Comparison of ENCODE assay signal across 1 cellular context in genomic region chr17:27293898-27294688, GRCh38.
TF ChIP-seq lines count a peak whose summit lies in the region.

A gene with protein sequence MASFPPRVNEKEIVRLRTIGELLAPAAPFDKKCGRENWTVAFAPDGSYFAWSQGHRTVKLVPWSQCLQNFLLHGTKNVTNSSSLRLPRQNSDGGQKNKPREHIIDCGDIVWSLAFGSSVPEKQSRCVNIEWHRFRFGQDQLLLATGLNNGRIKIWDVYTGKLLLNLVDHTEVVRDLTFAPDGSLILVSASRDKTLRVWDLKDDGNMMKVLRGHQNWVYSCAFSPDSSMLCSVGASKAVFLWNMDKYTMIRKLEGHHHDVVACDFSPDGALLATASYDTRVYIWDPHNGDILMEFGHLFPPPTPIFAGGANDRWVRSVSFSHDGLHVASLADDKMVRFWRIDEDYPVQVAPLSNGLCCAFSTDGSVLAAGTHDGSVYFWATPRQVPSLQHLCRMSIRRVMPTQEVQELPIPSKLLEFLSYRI (plus strand): TSS chr17:27294114. CDS start chr17:27294396, 282 bp downstream.

TF ChIP-seq in HepG2, 621 proteins besides CTCF, POLR2A, EP300 and RAD21 (continued from another document and continues in another):
- TF ChIP-seq HINFP (CRISPR knock-in tag; IDR thresholded peaks at IDR 0.05; ENCODE audit: low read depth) = no peak; the same call in 1 of the 2 replicates
- TF ChIP-seq KDM5B (CRISPR knock-in tag; IDR thresholded peaks at IDR 0.05; ENCODE audit: borderline replicate concordance) = peak; percentile 43; the same call in 1 of the 2 replicates
- TF ChIP-seq TFDP2 (CRISPR knock-in tag; IDR thresholded peaks at IDR 0.05) = peak; percentile 76
- TF ChIP-seq ZFYVE20 (CRISPR knock-in tag; IDR thresholded peaks at IDR 0.05; ENCODE audit: borderline replicate concordance, low read depth) = no peak
- no peak; the same call in 1 of the 2 replicates for TF ChIP-seq MAFF (IDR thresholded peaks at IDR 0.05; ENCODE audit: low read depth, low read length)
- TF ChIP-seq DDIT3 (CRISPR knock-in tag; IDR thresholded peaks at IDR 0.05) = no peak
- TF ChIP-seq, protein P1, sequence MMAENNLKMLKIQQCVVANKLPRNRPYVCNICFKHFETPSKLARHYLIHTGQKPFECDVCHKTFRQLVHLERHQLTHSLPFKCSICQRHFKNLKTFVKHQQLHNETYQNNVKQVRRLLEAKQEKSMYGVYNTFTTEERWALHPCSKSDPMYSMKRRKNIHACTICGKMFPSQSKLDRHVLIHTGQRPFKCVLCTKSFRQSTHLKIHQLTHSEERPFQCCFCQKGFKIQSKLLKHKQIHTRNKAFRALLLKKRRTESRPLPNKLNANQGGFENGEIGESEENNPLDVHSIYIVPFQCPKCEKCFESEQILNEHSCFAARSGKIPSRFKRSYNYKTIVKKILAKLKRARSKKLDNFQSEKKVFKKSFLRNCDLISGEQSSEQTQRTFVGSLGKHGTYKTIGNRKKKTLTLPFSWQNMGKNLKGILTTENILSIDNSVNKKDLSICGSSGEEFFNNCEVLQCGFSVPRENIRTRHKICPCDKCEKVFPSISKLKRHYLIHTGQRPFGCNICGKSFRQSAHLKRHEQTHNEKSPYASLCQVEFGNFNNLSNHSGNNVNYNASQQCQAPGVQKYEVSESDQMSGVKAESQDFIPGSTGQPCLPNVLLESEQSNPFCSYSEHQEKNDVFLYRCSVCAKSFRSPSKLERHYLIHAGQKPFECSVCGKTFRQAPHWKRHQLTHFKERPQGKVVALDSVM (CRISPR knock-in tag; IDR thresholded peaks at IDR 0.05) = no peak
- 0 out of 2 replicates have a peak, but pooled peaks have one; percentile 24 for TF ChIP-seq MNT (IDR thresholded peaks at IDR 0.05)
- TF ChIP-seq CHD4 (IDR thresholded peaks at IDR 0.05; ENCODE audit: borderline replicate concordance, low read length) = no peak
- TF ChIP-seq, protein P2, sequence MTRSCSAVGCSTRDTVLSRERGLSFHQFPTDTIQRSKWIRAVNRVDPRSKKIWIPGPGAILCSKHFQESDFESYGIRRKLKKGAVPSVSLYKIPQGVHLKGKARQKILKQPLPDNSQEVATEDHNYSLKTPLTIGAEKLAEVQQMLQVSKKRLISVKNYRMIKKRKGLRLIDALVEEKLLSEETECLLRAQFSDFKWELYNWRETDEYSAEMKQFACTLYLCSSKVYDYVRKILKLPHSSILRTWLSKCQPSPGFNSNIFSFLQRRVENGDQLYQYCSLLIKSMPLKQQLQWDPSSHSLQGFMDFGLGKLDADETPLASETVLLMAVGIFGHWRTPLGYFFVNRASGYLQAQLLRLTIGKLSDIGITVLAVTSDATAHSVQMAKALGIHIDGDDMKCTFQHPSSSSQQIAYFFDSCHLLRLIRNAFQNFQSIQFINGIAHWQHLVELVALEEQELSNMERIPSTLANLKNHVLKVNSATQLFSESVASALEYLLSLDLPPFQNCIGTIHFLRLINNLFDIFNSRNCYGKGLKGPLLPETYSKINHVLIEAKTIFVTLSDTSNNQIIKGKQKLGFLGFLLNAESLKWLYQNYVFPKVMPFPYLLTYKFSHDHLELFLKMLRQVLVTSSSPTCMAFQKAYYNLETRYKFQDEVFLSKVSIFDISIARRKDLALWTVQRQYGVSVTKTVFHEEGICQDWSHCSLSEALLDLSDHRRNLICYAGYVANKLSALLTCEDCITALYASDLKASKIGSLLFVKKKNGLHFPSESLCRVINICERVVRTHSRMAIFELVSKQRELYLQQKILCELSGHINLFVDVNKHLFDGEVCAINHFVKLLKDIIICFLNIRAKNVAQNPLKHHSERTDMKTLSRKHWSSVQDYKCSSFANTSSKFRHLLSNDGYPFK (CRISPR knock-in tag; IDR thresholded peaks at IDR 0.05; ENCODE audit: borderline replicate concordance) = peak; percentile 78; the same call in 1 of the 2 replicates
- TF ChIP-seq NCOR1 (IDR thresholded peaks at IDR 0.05; ENCODE audit: borderline replicate concordance, low read length) = 0 out of 2 replicates have a peak, but pooled peaks have one; percentile 43
- peak; percentile 15; the same call in 1 of the 2 replicates for TF ChIP-seq ZNF629 (CRISPR knock-in tag; conservative IDR thresholded peaks at IDR 0.05)
- TF ChIP-seq FOSL1 (CRISPR knock-in tag; IDR thresholded peaks at IDR 0.05; ENCODE audit: borderline replicate concordance) = no peak
- TF ChIP-seq ZMAT3 (CRISPR knock-in tag; conservative IDR thresholded peaks at IDR 0.05) = peak; percentile 46; the same call in 1 of the 2 replicates
- no peak for TF ChIP-seq RBM22 (optimal IDR thresholded peaks at IDR 0.05; ENCODE audit: low read length)
- TF ChIP-seq SIX1 (CRISPR knock-in tag; IDR thresholded peaks at IDR 0.05; ENCODE audit: borderline replicate concordance) = peak; percentile 24; the same call in 1 of the 2 replicates
- TF ChIP-seq ZBTB3 (CRISPR knock-in tag; IDR thresholded peaks at IDR 0.05; ENCODE audit: borderline replicate concordance, low read depth) = no peak
- TF ChIP-seq ZEB1 (IDR thresholded peaks at IDR 0.05; ENCODE audit: insufficient replicate concordance, low read depth) = peak; percentile 72
- TF ChIP-seq HOXA9 (CRISPR knock-in tag; IDR thresholded peaks at IDR 0.05; ENCODE audit: borderline replicate concordance) = peak; percentile 64; the same call in 1 of the 2 replicates
- no peak for TF ChIP-seq EHMT2 (IDR thresholded peaks at IDR 0.05; ENCODE audit: borderline replicate concordance, low read depth, low read length)
- TF ChIP-seq ZNF558 (CRISPR knock-in tag; IDR thresholded peaks at IDR 0.05; ENCODE audit: borderline replicate concordance) = peak; percentile 95; the same call in 1 of the 2 replicates
- TF ChIP-seq MIXL1 (CRISPR knock-in tag; IDR thresholded peaks at IDR 0.05) = peak; percentile 70
- TF ChIP-seq NBN (conservative IDR thresholded peaks at IDR 0.05) = no peak
- TF ChIP-seq RFX5 (IDR thresholded peaks at IDR 0.05; ENCODE audit: low read depth, low read length) = peak; percentile 72; the same call in 1 of the 2 replicates
- no peak; the same call in 1 of the 2 replicates for TF ChIP-seq ZNF30 (CRISPR knock-in tag; IDR thresholded peaks at IDR 0.05)
- TF ChIP-seq ZNF547 (CRISPR knock-in tag; IDR thresholded peaks at IDR 0.05) = peak; percentile 63; the same call in 1 of the 2 replicates
- TF ChIP-seq NFE2 (CRISPR knock-in tag; IDR thresholded peaks at IDR 0.05) = no peak
- no peak; the same call in 1 of the 2 replicates for TF ChIP-seq ELF1 (CRISPR knock-in tag; IDR thresholded peaks at IDR 0.05)
- TF ChIP-seq TP53 (CRISPR knock-in tag; conservative IDR thresholded peaks at IDR 0.05) = peak; percentile 88; the same call in 1 of the 2 replicates
- TF ChIP-seq EZH2 (conservative IDR thresholded peaks at IDR 0.05; ENCODE audit: low read depth, low read length) = no peak
- peak; percentile 87 for TF ChIP-seq ATF1 (CRISPR knock-in tag; IDR thresholded peaks at IDR 0.05)
- peak; percentile 51; the same call in 1 of the 2 replicates for TF ChIP-seq GTF2F1 (IDR thresholded peaks at IDR 0.05; ENCODE audit: low read length)
- TF ChIP-seq ZNF670 (CRISPR knock-in tag; IDR thresholded peaks at IDR 0.05; ENCODE audit: borderline replicate concordance) = peak; percentile 92
- no peak; the same call in 1 of the 2 replicates for TF ChIP-seq ZNF280B (CRISPR knock-in tag; IDR thresholded peaks at IDR 0.05; ENCODE audit: borderline replicate concordance)
- TF ChIP-seq RBAK (CRISPR knock-in tag; IDR thresholded peaks at IDR 0.05) = no peak
- no peak for TF ChIP-seq ESRRA (CRISPR knock-in tag; IDR thresholded peaks at IDR 0.05; ENCODE audit: low read depth)
- TF ChIP-seq ZNF513 (CRISPR knock-in tag; conservative IDR thresholded peaks at IDR 0.05) = no peak
- no peak for TF ChIP-seq ZNF841 (CRISPR knock-in tag; IDR thresholded peaks at IDR 0.05; ENCODE audit: borderline replicate concordance)
- TF ChIP-seq ARID5B (CRISPR knock-in tag; IDR thresholded peaks at IDR 0.05) = peak; percentile 79
- TF ChIP-seq HOXD1 (CRISPR knock-in tag; IDR thresholded peaks at IDR 0.05) = peak; percentile 50
- TF ChIP-seq, protein P3, sequence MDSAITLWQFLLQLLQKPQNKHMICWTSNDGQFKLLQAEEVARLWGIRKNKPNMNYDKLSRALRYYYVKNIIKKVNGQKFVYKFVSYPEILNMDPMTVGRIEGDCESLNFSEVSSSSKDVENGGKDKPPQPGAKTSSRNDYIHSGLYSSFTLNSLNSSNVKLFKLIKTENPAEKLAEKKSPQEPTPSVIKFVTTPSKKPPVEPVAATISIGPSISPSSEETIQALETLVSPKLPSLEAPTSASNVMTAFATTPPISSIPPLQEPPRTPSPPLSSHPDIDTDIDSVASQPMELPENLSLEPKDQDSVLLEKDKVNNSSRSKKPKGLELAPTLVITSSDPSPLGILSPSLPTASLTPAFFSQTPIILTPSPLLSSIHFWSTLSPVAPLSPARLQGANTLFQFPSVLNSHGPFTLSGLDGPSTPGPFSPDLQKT (CRISPR knock-in tag; IDR thresholded peaks at IDR 0.05; ENCODE audit: borderline replicate concordance) = no peak
